1 cellular context compared by ENCODE assay signal in genomic region chr2:127086800-127087737, GRCh38.
TF ChIP-seq lines count a peak whose summit lies in the region.

No MANE protein-coding gene starts in this region.

TF ChIP-seq in WTC11, 78 proteins besides CTCF, POLR2A, EP300 and RAD21 (continued from another document):
- TF ChIP-seq, protein P1, sequence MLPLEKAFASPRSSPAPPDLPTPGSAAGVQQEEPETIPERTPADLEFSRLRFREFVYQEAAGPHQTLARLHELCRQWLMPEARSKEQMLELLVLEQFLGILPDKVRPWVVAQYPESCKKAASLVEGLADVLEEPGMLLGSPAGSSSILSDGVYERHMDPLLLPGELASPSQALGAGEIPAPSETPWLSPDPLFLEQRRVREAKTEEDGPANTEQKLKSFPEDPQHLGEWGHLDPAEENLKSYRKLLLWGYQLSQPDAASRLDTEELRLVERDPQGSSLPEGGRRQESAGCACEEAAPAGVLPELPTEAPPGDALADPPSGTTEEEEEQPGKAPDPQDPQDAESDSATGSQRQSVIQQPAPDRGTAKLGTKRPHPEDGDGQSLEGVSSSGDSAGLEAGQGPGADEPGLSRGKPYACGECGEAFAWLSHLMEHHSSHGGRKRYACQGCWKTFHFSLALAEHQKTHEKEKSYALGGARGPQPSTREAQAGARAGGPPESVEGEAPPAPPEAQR (CRISPR knock-in tag; IDR thresholded peaks at IDR 0.05), result no peak
- TF ChIP-seq JAZF1 (CRISPR knock-in tag; IDR thresholded peaks at IDR 0.05), result no peak
- TF ChIP-seq MXD4 (CRISPR knock-in tag; IDR thresholded peaks at IDR 0.05; ENCODE audit: borderline replicate concordance), result no peak
- TF ChIP-seq E2F1 (CRISPR knock-in tag; IDR thresholded peaks at IDR 0.05), result no peak
- TF ChIP-seq ZNF423 (CRISPR knock-in tag; IDR thresholded peaks at IDR 0.05), result peak; percentile 17; the same call in 1 of the 2 replicates
- TF ChIP-seq ATF1 (CRISPR knock-in tag; IDR thresholded peaks at IDR 0.05), result no peak
- TF ChIP-seq CREM (CRISPR knock-in tag; IDR thresholded peaks at IDR 0.05), result no peak
